ENCODE assay signal across 16 cellular contexts in the genomic region with DNA sequence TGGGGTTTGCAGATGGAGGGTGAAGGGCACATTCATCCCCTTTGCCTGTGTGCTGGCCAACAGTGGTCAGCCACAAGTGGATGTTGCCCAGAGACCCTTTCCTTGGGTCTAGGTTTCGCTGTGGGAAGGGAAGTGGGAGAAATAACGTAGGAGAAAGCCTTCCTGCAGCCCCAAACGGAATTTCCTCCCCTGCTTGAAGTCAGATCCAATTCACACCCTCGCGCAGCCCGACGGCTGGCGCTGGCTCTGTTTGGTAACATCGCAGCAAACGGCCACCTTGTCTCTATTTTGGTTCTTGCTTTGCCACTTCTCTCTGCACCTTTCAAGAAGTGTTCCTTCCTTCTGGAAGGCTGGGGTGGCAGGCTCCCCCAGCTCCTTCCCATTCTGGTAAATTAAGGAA. TPM values are rescaled to one million over a fixed set of nuclear protein-coding genes. Genes with fewer than 3 reads are reported as not detected.
A peak's percentile ranks its signal among the peaks of the same experiment; 100 is the strongest.
DNase-seq lines count a peak whose midpoint lies in the region; ATAC-seq and TF ChIP-seq lines count a peak whose summit lies in the region.
"Had no signal": no experiment of that assay in that cellular context is flagged by ENCODE, and none has a peak within 500 bp of the region (broad histone marks: within the 10 kb centered on the region; RNA-seq: fewer than 3 reads in every experiment).

No MANE protein-coding gene starts in this region.

- peaks cover 0 to 2% (median 0%) of the 10 kb centered on the region in 5 experiments for H3K9me3 Mint-ChIP-seq in brain
- H3K9me3 Mint-ChIP-seq: CD4-positive, alpha-beta T cell; GM23338 had no signal

- DNase-seq in activated effector memory CD4-positive, alpha-beta T cell treated with anti-CD3 and anti-CD28 coated beads, Interleukin-2, amount 50 U/mL, for 16 hours, result peak; percentile 27
- no peak for DNase-seq in activated effector memory CD4-positive, alpha-beta T cell treated with Interleukin-2 at 50 U/mL for 16 hours
- peak; percentile 27 for DNase-seq in islet precursor cell
- DNase-seq in NCI-H2196 (lab: John Stamatoyannopoulos, UW; ENCODE audit: unreplicated experiment), result no peak
- no peak for DNase-seq in OCI-LY7 (ENCODE audit: low spot score)
- DNase-seq: ACHN, Caco-2, HFFc6 had no signal

- no peaks in the 10 kb centered on the region for H3K9me3 ChIP-seq in OCI-LY7 (ENCODE audit: low read length)
- H3K9me3 ChIP-seq: Caco-2 had no signal

- no peak overlapping the region for H3K4me2 ChIP-seq in OCI-LY7 (ENCODE audit: low read length)
- H3K4me2 ChIP-seq: GM23338 had no signal

- H3K4me3 ChIP-seq in OCI-LY7 (ENCODE audit: low read depth, low read length, poor library complexity, severe bottlenecking), result no peak overlapping the region
- H3K4me3 ChIP-seq: GM23338 had no signal

- peaks cover 26% of the 10 kb centered on the region for H3K4me1 Mint-ChIP-seq in brain
- H3K4me1 Mint-ChIP-seq: IgD-negative memory B cell had no signal

- H3K27ac ChIP-seq in OCI-LY7 (ENCODE audit: low read depth, low read length, poor library complexity, severe bottlenecking), result no peak overlapping the region
- H3K27ac ChIP-seq: C4-2B had no signal

- no peaks in the 10 kb centered on the region for H4K20me1 ChIP-seq in OCI-LY7 (ENCODE audit: insufficient read depth, low read length)

- intact Hi-C loops in OCI-LY7 (cut with micrococcal nuclease; ENCODE audit: unreplicated experiment), result no loop called here

- peaks cover 27% of the 10 kb centered on the region for H3K27me3 Mint-ChIP-seq in brain

- no peaks in the 10 kb centered on the region for H3K36me3 Mint-ChIP-seq in brain
- H3K36me3 Mint-ChIP-seq: IgD-negative memory B cell had no signal

- POLR2A ChIA-PET in OCI-LY7 (lab: Charles Lee), result no interaction called here

- no peaks in the 10 kb centered on the region for H3K4me1 ChIP-seq in OCI-LY7 (ENCODE audit: insufficient read depth, low read length, poor library complexity, severe bottlenecking)
- H3K4me1 ChIP-seq: Caco-2 had no signal

- H3K27ac Mint-ChIP-seq in brain, result peak overlapping the region in 3 of 5 experiments; percentile 9 to 77 (median 47)
- H3K27ac Mint-ChIP-seq: CD4-positive, alpha-beta T cell; GM23338; HFFc6 had no signal

- no peaks in the 10 kb centered on the region for H3K79me2 ChIP-seq in OCI-LY7 (ENCODE audit: insufficient read depth, low read depth, low read length)

- no TSS peak for BruUV-seq in OCI-LY7 (replicated peaks; lab: Mats Ljungman, UMichigan)

- ATAC-seq in HG03095 (IDR thresholded peaks at IDR 0.05; ENCODE audit: unreplicated experiment), result no peak
- ATAC-seq: GM23338, HCT116, HepG2 had no signal

- H3K4me3 Mint-ChIP-seq in brain, result peak overlapping the region in 1 of 5 experiments; percentile 57
- H3K4me3 Mint-ChIP-seq: CD4-positive, alpha-beta T cell; GM23338; HFFc6; IgD-negative memory B cell had no signal

- H3K9me2 ChIP-seq in OCI-LY7 (ENCODE audit: insufficient read depth, low read length), result no peaks in the 10 kb centered on the region

- TF ChIP-seq CTCF in brain (conservative IDR thresholded peaks at IDR 0.05) (no peak), OCI-LY7 (conservative IDR thresholded peaks at IDR 0.05; ENCODE audit: low read length) (no peak)

- no peaks in the 10 kb centered on the region for H3K36me3 ChIP-seq in OCI-LY7 (ENCODE audit: insufficient read depth, low read length)

- no peak overlapping the region for H2AFZ ChIP-seq in OCI-LY7 (ENCODE audit: low read length)
- H2AFZ ChIP-seq: GM23338 had no signal

- CTCF ChIA-PET in OCI-LY7 (lab: Charles Lee; ENCODE audit: unreplicated experiment), result no interaction called here

RNA-seq across cellular contexts. Expression of gene CHST8, which starts 45.4 kb away (rescaled TPM):
- 4.0 TPM for polyA plus RNA-seq in brain (ENCODE audit: insufficient read depth, low read depth, low replicate concordance)
- not detected in 2 replicates for total RNA-seq in OCI-LY7 (2014; rRNA removed; shearing (Covaris generic))
- not detected in 2 replicates for total RNA-seq in OCI-LY7 (2022)
- total RNA-seq: Caco-2; CD4-positive, alpha-beta T cell; HepG2; HFFc6 had no signal
- polyA plus RNA-seq: HepG2, IgD-negative memory B cell had no signal

Comparison
In these comparisons a context has a peak if more than half of its experiments do, and no peak if none do; other contexts are left out.
1. DNase-seq: peak in activated effector memory CD4-positive, alpha-beta T cell treated with anti-CD3 and anti-CD28 coated beads, Interleukin-2, amount 50 U/mL, for 16 hours (single experiment) and islet precursor cell (single experiment); none in activated effector memory CD4-positive, alpha-beta T cell treated with Interleukin-2 at 50 U/mL for 16 hours (single experiment), NCI-H2196 (single experiment) and OCI-LY7 (single experiment).